15 cellular contexts compared by ENCODE assay signal in genomic region chr6:71291991-71292390, GRCh38. TPM values are rescaled to one million over a fixed set of nuclear protein-coding genes. Genes with fewer than 3 reads are reported as not detected.
DNase-seq lines count a peak whose midpoint lies in the region; ATAC-seq, FAIRE-seq and TF ChIP-seq lines count a peak whose summit lies in the region.
"Had no signal": no experiment of that assay in that cellular context is flagged by ENCODE, and none has a peak within 500 bp of the region (broad histone marks: within the 10 kb centered on the region; RNA-seq: fewer than 3 reads in every experiment).

No MANE protein-coding gene starts in this region.

- H3K79me2 ChIP-seq in keratinocyte (ENCODE audit: control insufficient read depth, insufficient read depth, low read length), result peaks cover 10% of the 10 kb centered on the region

- no peaks in the 10 kb centered on the region for H3K9me3 ChIP-seq in right cardiac atrium (ENCODE audit: control insufficient read depth, low read length)
- H3K9me3 ChIP-seq in heart right ventricle, result no peaks in the 10 kb centered on the region
- no peaks in the 10 kb centered on the region for H3K9me3 ChIP-seq in keratinocyte (ENCODE audit: control insufficient read depth, low read depth, low read length)
- H3K9me3 ChIP-seq in upper lobe of left lung, result no peaks in the 10 kb centered on the region
- H3K9me3 ChIP-seq: gastroesophageal sphincter, vagina had no signal

- 59% methylated on average over 4 of the region's 4 CpGs for WGBS in right cardiac atrium
- WGBS in heart right ventricle, 2 donors, result 66 to 75% methylated on average over 4 of the region's 4 CpGs
- 70 to 75% methylated on average over 4 of the region's 4 CpGs for WGBS in upper lobe of left lung, 2 donors

- H4K20me1 ChIP-seq in keratinocyte (ENCODE audit: control insufficient read depth, extremely low read depth, insufficient read depth, low read length), result no peaks in the 10 kb centered on the region

- H3K9me3 Mint-ChIP-seq in brain (no peaks in the 10 kb centered on the region), type B pancreatic cell (no peaks in the 10 kb centered on the region)

- peak overlapping the region; percentile 24 to 89 (median 82) for H3K4me3 Mint-ChIP-seq in brain
- peak overlapping the region; percentile 26 for H3K4me3 Mint-ChIP-seq in type B pancreatic cell

- DNase-seq in right cardiac atrium (no peak), heart right ventricle (no peak), keratinocyte (ENCODE audit: low read depth, low spot score) (no peak), type B pancreatic cell (ENCODE audit: extremely low spot score, unreplicated experiment) (no peak), upper lobe of left lung (no peak)
- DNase-seq: left colon, NCI-H146, occipital lobe, WERI-Rb-1 had no signal

- FAIRE-seq in keratinocyte (lab: Jason Lieb, UNC), result peak; percentile 34

- H3K27ac Mint-ChIP-seq in brain, result peak overlapping the region in 4 of 5 experiments; percentile 25 to 95 (median 78)
- H3K27ac Mint-ChIP-seq in type B pancreatic cell, result no peak overlapping the region

- no peak for TF ChIP-seq EP300 in upper lobe of left lung (IDR thresholded peaks at IDR 0.05)

- dilution Hi-C loops in keratinocyte (cut with MboI; ENCODE audit: extremely low pct_ligation_motif_present, low sequenced_read_pairs), result no loop called here

- intact Hi-C loops in right cardiac atrium (cut with DNase I), result no loop called here
- intact Hi-C loops in heart right ventricle (cut with DNase I), result loop anchor here in 2 of 10 donors (5.0 kb wide), 2 partner anchors 45 to 55 kb away; no protein-coding TSS in a partner anchor

- H3K4me2 ChIP-seq in keratinocyte (ENCODE audit: control insufficient read depth, extremely low read depth, insufficient read depth, low read depth, low read length), result peak overlapping the region; percentile 34

- H3K36me3 Mint-ChIP-seq in brain (peaks cover 32% of the 10 kb centered on the region), type B pancreatic cell (peaks cover 8% of the 10 kb centered on the region)

- H3K27ac ChIP-seq in right cardiac atrium (ENCODE audit: low read length) (no peak overlapping the region), heart right ventricle (peak overlapping the region in 1 of 10 donors; percentile 5), keratinocyte (ENCODE audit: control insufficient read depth, insufficient read depth, low read length) (no peak overlapping the region), upper lobe of left lung (no peak overlapping the region)
- H3K27ac ChIP-seq: SK-N-MC, vagina, WERI-Rb-1 had no signal

- no peak overlapping the region for H2AFZ ChIP-seq in keratinocyte (ENCODE audit: control insufficient read depth, low read length)

- no peak for TF ChIP-seq CTCF in heart right ventricle (IDR thresholded peaks at IDR 0.05)
- no peak for TF ChIP-seq CTCF in brain (conservative IDR thresholded peaks at IDR 0.05)
- no peak for TF ChIP-seq CTCF in keratinocyte (optimal IDR thresholded peaks at IDR 0.05 in 1 of 3, IDR thresholded peaks at IDR 0.05 in 1 of 3, conservative IDR thresholded peaks at IDR 0.05 in 1 of 3; ENCODE audit: extremely low read depth in 1 of 3, insufficient read depth in 2 of 3, low read length in 3 of 3)
- no peak for TF ChIP-seq CTCF in type B pancreatic cell (conservative IDR thresholded peaks at IDR 0.05)
- no peak for TF ChIP-seq CTCF in upper lobe of left lung (IDR thresholded peaks at IDR 0.05)

- H3K4me1 ChIP-seq in right cardiac atrium (ENCODE audit: control insufficient read depth, insufficient read depth, low read length), result peaks cover 5% of the 10 kb centered on the region
- H3K4me1 ChIP-seq in heart right ventricle, result peaks cover 0 to 61% (median 41%) of the 10 kb centered on the region in 9 donors
- peaks cover 29% of the 10 kb centered on the region for H3K4me1 ChIP-seq in keratinocyte (ENCODE audit: control insufficient read depth, extremely low read depth, insufficient read depth, low read length)
- H3K4me1 ChIP-seq in upper lobe of left lung, result peaks cover 29 to 49% (median 34%) of the 10 kb centered on the region in 4 donors

- H3K4me1 Mint-ChIP-seq in brain (peaks cover 47% of the 10 kb centered on the region), type B pancreatic cell (ENCODE audit: unreplicated experiment) (peaks cover 30% of the 10 kb centered on the region)

- no peak for TF ChIP-seq POLR2A in upper lobe of left lung (IDR thresholded peaks at IDR 0.05)

- peaks cover 5% of the 10 kb centered on the region for H3K27me3 Mint-ChIP-seq in brain
- H3K27me3 Mint-ChIP-seq in type B pancreatic cell, result no peaks in the 10 kb centered on the region

- H3K9me1 ChIP-seq in keratinocyte (ENCODE audit: control insufficient read depth, extremely low read depth, insufficient read depth, low read length), result no peaks in the 10 kb centered on the region

- H3K27me3 ChIP-seq in right cardiac atrium (ENCODE audit: control insufficient read depth, insufficient read depth), result no peaks in the 10 kb centered on the region
- H3K27me3 ChIP-seq in heart right ventricle, result no peaks in the 10 kb centered on the region
- no peaks in the 10 kb centered on the region for H3K27me3 ChIP-seq in keratinocyte (ENCODE audit: control insufficient read depth, extremely low read depth, insufficient read depth, low read length)
- H3K27me3 ChIP-seq in upper lobe of left lung, result no peaks in the 10 kb centered on the region
- H3K27me3 ChIP-seq: gastroesophageal sphincter, vagina had no signal

- H3K9ac ChIP-seq in keratinocyte (ENCODE audit: control insufficient read depth, extremely low read depth, insufficient read depth, low read length), result no peak overlapping the region

- ATAC-seq in right cardiac atrium (no peak), heart right ventricle (no peak), upper lobe of left lung (ENCODE audit: low FRiP score in 2 of 2) (no peak), HG03039 (IDR thresholded peaks at IDR 0.05; ENCODE audit: unreplicated experiment) (no peak), GM19467 (IDR thresholded peaks at IDR 0.05; ENCODE audit: unreplicated experiment) (no peak)
- ATAC-seq: gastroesophageal sphincter, left colon had no signal

- peak overlapping the region; percentile 13 for H3K4me3 ChIP-seq in right cardiac atrium (ENCODE audit: low read length)
- peak overlapping the region in 4 of 10 donors; percentile 19 to 83 (median 50) for H3K4me3 ChIP-seq in heart right ventricle
- H3K4me3 ChIP-seq in keratinocyte (ENCODE audit: control insufficient read depth in 2 of 3, extremely low read depth in 1 of 3, insufficient read depth in 2 of 3, low read depth in 1 of 3, low read length in 3 of 3), result no peak overlapping the region
- H3K4me3 ChIP-seq in upper lobe of left lung, result no peak overlapping the region
- H3K4me3 ChIP-seq: SK-N-MC had no signal

- H3K36me3 ChIP-seq in heart right ventricle (peaks cover 0 to 42% (median 9%) of the 10 kb centered on the region in 9 donors), keratinocyte (ENCODE audit: control insufficient read depth in 2 of 2, extremely low read depth in 1 of 2, insufficient read depth in 2 of 2, low read length in 2 of 2) (peaks cover 5 to 8% of the 10 kb centered on the region in 2 experiments), upper lobe of left lung (peaks cover 0 to 27% (median 0%) of the 10 kb centered on the region in 4 donors)

RNA-seq across cellular contexts. Expression of gene OGFRL1, which starts 3.4 kb away (rescaled TPM):
- total RNA-seq in right cardiac atrium, result 10 to 100 TPM in 3 of 4 donors, 1 to 10 TPM in 1; 8.9 to 12.4 (median 12.1) TPM
- polyA plus RNA-seq in right cardiac atrium, result 5.4 TPM
- total RNA-seq in heart right ventricle, result 10 to 100 TPM in 4 of 10 donors, 1 to 10 TPM in 6; 5.3 to 12.9 (median 9.1) TPM
- polyA plus RNA-seq in heart right ventricle, result 1 to 10 TPM; 2.4 to 6.6 TPM
- 5.1 TPM for polyA plus RNA-seq in brain (ENCODE audit: insufficient read depth, low read depth, low replicate concordance)
- polyA plus RNA-seq in keratinocyte, result 5.6 to 9.3 TPM (median 6.7 TPM) in 3 replicates
- polyA plus RNA-seq in keratinocyte (2011; ENCODE audit: low read depth), result 5.3 TPM
- 5.7 and 9.8 TPM in 2 replicates for polyA plus RNA-seq in keratinocyte (2011; cell fraction: cytosol; rRNA removed)
- 4.8 and 6.4 TPM in 2 replicates for polyA plus RNA-seq in keratinocyte (2011; cell fraction: nucleus; rRNA removed)
- 6.1 and 6.4 TPM in 2 replicates for polyA plus RNA-seq in keratinocyte (2012; ENCODE audit: low replicate concordance)
- polyA minus RNA-seq in keratinocyte, result 2.7 to 7.8 TPM (median 5.3 TPM) in 3 replicates
- polyA minus RNA-seq in keratinocyte (2011; cell fraction: cytosol; rRNA and poly(A)+ RNA removed), result 8.2 TPM
- 5.8 and 9.4 TPM in 2 replicates for polyA minus RNA-seq in keratinocyte (2011; cell fraction: nucleus; rRNA and poly(A)+ RNA removed)
- total RNA-seq in type B pancreatic cell (ENCODE audit: low replicate concordance), result 3.5 and 6.0 TPM in 2 replicates
- total RNA-seq in upper lobe of left lung, result 10 to 100 TPM; 11.5 to 36.1 (median 22.0) TPM
